Comparison of ENCODE assay signal across 11 cellular contexts in genomic region chr19:9865732-9866627, GRCh38. TPM values are rescaled to one million over a fixed set of nuclear protein-coding genes. Genes with fewer than 3 reads are reported as not detected.
DNase-seq lines count a peak whose midpoint lies in the region; ATAC-seq and TF ChIP-seq lines count a peak whose summit lies in the region.
"Had no signal": no experiment of that assay in that cellular context is flagged by ENCODE, and none has a peak within 500 bp of the region (broad histone marks: within the 10 kb centered on the region; RNA-seq: fewer than 3 reads in every experiment).

No MANE protein-coding gene starts in this region.

- H3K9me3 ChIP-seq in upper lobe of right lung, result no peaks in the 10 kb centered on the region
- H3K9me3 ChIP-seq: heart right ventricle had no signal

- H3K27me3 Mint-ChIP-seq in activated naive CD8-positive, alpha-beta T cell treated with anti-CD3 and anti-CD28 coated beads, Interleukin-2, amount 10 ng/mL, durations not matched to agents 7 days and 5 days, result no peaks in the 10 kb centered on the region
- no peaks in the 10 kb centered on the region for H3K27me3 Mint-ChIP-seq in activated naive CD8-positive, alpha-beta T cell treated with anti-CD3 and anti-CD28 coated beads for 36 hours
- H3K27me3 Mint-ChIP-seq in T-cell (no peaks in the 10 kb centered on the region), Calu3 (ENCODE audit: unreplicated experiment) (no peaks in the 10 kb centered on the region)
- no peaks in the 10 kb centered on the region for H3K27me3 Mint-ChIP-seq in effector memory CD8-positive, alpha-beta T cell

- POLR2A ChIA-PET in activated naive CD8-positive, alpha-beta T cell treated with anti-CD3 and anti-CD28 coated beads, Interleukin-2, amount 10 ng/mL, durations not matched to agents 7 days and 5 days (lab: Charles Lee), result interaction anchor here (0.7 to 2.6 kb wide), 4 partner anchors 8 to 56 kb away, joined by 3 to 10 read pairs (median 4); no protein-coding TSS in a partner anchor
- POLR2A ChIA-PET in T-cell (lab: Charles Lee), result interaction anchor here in 1 of 2 donors (0.7 kb wide), 2 partner anchors 54 to 70 kb away, joined by 9 to 13 read pairs; no protein-coding TSS in a partner anchor

- CTCF ChIA-PET in T-cell (lab: Charles Lee) (interaction anchor here in 1 of 2 donors (0.5 kb wide), 1 partner anchor 374 kb away, joined by 3 read pairs; no protein-coding TSS in a partner anchor), Calu3 (lab: Charles Lee) (interaction anchor here (0.7 kb wide), 1 partner anchor 93 kb away, joined by 3 read pairs; no protein-coding TSS in a partner anchor)

- peaks cover 49% of the 10 kb centered on the region for H3K4me1 Mint-ChIP-seq in activated naive CD8-positive, alpha-beta T cell treated with anti-CD3 and anti-CD28 coated beads, Interleukin-2, amount 10 ng/mL, durations not matched to agents 7 days and 5 days
- H3K4me1 Mint-ChIP-seq in activated naive CD8-positive, alpha-beta T cell treated with anti-CD3 and anti-CD28 coated beads for 36 hours, result peaks cover 39% of the 10 kb centered on the region
- H3K4me1 Mint-ChIP-seq in T-cell, result peaks cover 51 to 60% (median 58%) of the 10 kb centered on the region in 3 donors
- H3K4me1 Mint-ChIP-seq in effector memory CD8-positive, alpha-beta T cell (ENCODE audit: low read depth in 2 of 2), result peaks cover 29 to 43% of the 10 kb centered on the region in 2 donors
- H3K4me1 Mint-ChIP-seq in Calu3 (ENCODE audit: low read depth, unreplicated experiment), result no peaks in the 10 kb centered on the region
- H3K4me1 Mint-ChIP-seq: B cell had no signal

- H3K27me3 ChIP-seq in upper lobe of right lung, result no peaks in the 10 kb centered on the region

- TF ChIP-seq CTCF in upper lobe of right lung (IDR thresholded peaks at IDR 0.05) (no peak), Calu3 (IDR thresholded peaks at IDR 0.05; ENCODE audit: unreplicated experiment) (no peak)

- no peaks in the 10 kb centered on the region for H3K4me1 ChIP-seq in upper lobe of right lung
- H3K4me1 ChIP-seq: heart right ventricle had no signal

- H3K36me3 ChIP-seq in upper lobe of right lung, result no peaks in the 10 kb centered on the region
- H3K36me3 ChIP-seq: heart right ventricle had no signal

- no peak overlapping the region for H3K27ac ChIP-seq in upper lobe of right lung
- H3K27ac ChIP-seq: heart right ventricle had no signal

- intact Hi-C loops in upper lobe of right lung (cut with DNase I), result no loop called here
- intact Hi-C loops in Calu3 (cut with micrococcal nuclease; ENCODE audit: unreplicated experiment), result no loop called here

- H3K4me3 ChIP-seq in upper lobe of right lung, result no peak overlapping the region
- H3K4me3 ChIP-seq: heart right ventricle had no signal

- no peaks in the 10 kb centered on the region for H3K9me3 Mint-ChIP-seq in activated naive CD8-positive, alpha-beta T cell treated with anti-CD3 and anti-CD28 coated beads, Interleukin-2, amount 10 ng/mL, durations not matched to agents 7 days and 5 days
- H3K9me3 Mint-ChIP-seq in activated naive CD8-positive, alpha-beta T cell treated with anti-CD3 and anti-CD28 coated beads for 36 hours, result no peaks in the 10 kb centered on the region
- H3K9me3 Mint-ChIP-seq in T-cell, result no peaks in the 10 kb centered on the region
- no peaks in the 10 kb centered on the region for H3K9me3 Mint-ChIP-seq in effector memory CD8-positive, alpha-beta T cell
- no peaks in the 10 kb centered on the region for H3K9me3 Mint-ChIP-seq in Calu3 (ENCODE audit: low read depth, unreplicated experiment)

- H3K27ac Mint-ChIP-seq in activated naive CD8-positive, alpha-beta T cell treated with anti-CD3 and anti-CD28 coated beads, Interleukin-2, amount 10 ng/mL, durations not matched to agents 7 days and 5 days, result peak overlapping the region; percentile 84
- no peak overlapping the region for H3K27ac Mint-ChIP-seq in activated naive CD8-positive, alpha-beta T cell treated with anti-CD3 and anti-CD28 coated beads for 36 hours
- peak overlapping the region; percentile 89 to 90 for H3K27ac Mint-ChIP-seq in T-cell
- H3K27ac Mint-ChIP-seq in effector memory CD8-positive, alpha-beta T cell, result peak overlapping the region; percentile 35 to 79
- no peak overlapping the region for H3K27ac Mint-ChIP-seq in Calu3 (ENCODE audit: unreplicated experiment)
- H3K27ac Mint-ChIP-seq: B cell had no signal

- ATAC-seq in activated naive CD8-positive, alpha-beta T cell treated with anti-CD3 and anti-CD28 coated beads, Interleukin-2, amount 10 ng/mL, durations not matched to agents 7 days and 5 days (ENCODE audit: low read depth), result peak; percentile 77
- peak; percentile 84 to 94 (median 90) for ATAC-seq in T-cell (replicated peaks in 1 of 4)
- ATAC-seq in effector memory CD8-positive, alpha-beta T cell (replicated peaks), result peak; percentile 99
- peak; percentile 23 for ATAC-seq in upper lobe of right lung
- ATAC-seq: heart right ventricle had no signal

- H3K4me3 Mint-ChIP-seq in activated naive CD8-positive, alpha-beta T cell treated with anti-CD3 and anti-CD28 coated beads, Interleukin-2, amount 10 ng/mL, durations not matched to agents 7 days and 5 days, result peak overlapping the region; percentile 77
- H3K4me3 Mint-ChIP-seq in activated naive CD8-positive, alpha-beta T cell treated with anti-CD3 and anti-CD28 coated beads for 36 hours, result no peak overlapping the region
- H3K4me3 Mint-ChIP-seq in T-cell (peak overlapping the region; percentile 29 to 56 (median 49)), Calu3 (ENCODE audit: low read depth, unreplicated experiment) (no peak overlapping the region)
- H3K4me3 Mint-ChIP-seq in effector memory CD8-positive, alpha-beta T cell, result peak overlapping the region; percentile 56 to 63
- H3K4me3 Mint-ChIP-seq: B cell had no signal

- no TSS peak for BruUV-seq in Calu3 (replicated peaks; lab: Mats Ljungman, UMichigan)

- peaks cover 15% of the 10 kb centered on the region for H3K36me3 Mint-ChIP-seq in activated naive CD8-positive, alpha-beta T cell treated with anti-CD3 and anti-CD28 coated beads, Interleukin-2, amount 10 ng/mL, durations not matched to agents 7 days and 5 days
- H3K36me3 Mint-ChIP-seq in activated naive CD8-positive, alpha-beta T cell treated with anti-CD3 and anti-CD28 coated beads for 36 hours, result no peaks in the 10 kb centered on the region
- H3K36me3 Mint-ChIP-seq in T-cell (no peaks in the 10 kb centered on the region), Calu3 (ENCODE audit: insufficient read depth, unreplicated experiment) (peaks cover 3% of the 10 kb centered on the region)
- no peaks in the 10 kb centered on the region for H3K36me3 Mint-ChIP-seq in effector memory CD8-positive, alpha-beta T cell (ENCODE audit: insufficient read depth)

- no peak for DNase-seq in activated naive CD8-positive, alpha-beta T cell treated with anti-CD3 and anti-CD28 coated beads, Interleukin-2, amount 10 ng/mL, durations not matched to agents 7 days and 5 days
- no peak for DNase-seq in activated naive CD8-positive, alpha-beta T cell treated with anti-CD3 and anti-CD28 coated beads for 36 hours
- peak in 33 of 34 experiments; percentile 35 to 72 (median 53) for DNase-seq in T-cell
- DNase-seq in effector memory CD8-positive, alpha-beta T cell, result peak; percentile 37 to 50 (median 42)
- DNase-seq in upper lobe of right lung, result no peak
- DNase-seq in NCI-H128 (lab: John Stamatoyannopoulos, UW; ENCODE audit: unreplicated experiment), result no peak
- no peak for DNase-seq in Calu3
- no peak for DNase-seq in stimulated activated CD4-positive, alpha-beta T cell treated with anti-CD3 and anti-CD28 coated beads, Interleukin-1b, Interleukin-23, amount 100 ng/mL, for 48 hours
- DNase-seq: heart right ventricle, NCI-H2081 had no signal

RNA-seq across cellular contexts. Expression of gene PIN1, which starts 30.9 kb away (rescaled TPM):
- total RNA-seq in activated naive CD8-positive, alpha-beta T cell treated with anti-CD3 and anti-CD28 coated beads, Interleukin-2, amount 10 ng/mL, durations not matched to agents 7 days and 5 days, result 100 to 1,000 TPM in 1 of 2 experiments, 10 to 100 TPM in 1; 95.1 to 101 TPM
- 10 to 100 TPM; 85.5 to 90.9 TPM for total RNA-seq in activated naive CD8-positive, alpha-beta T cell treated with anti-CD3 and anti-CD28 coated beads for 36 hours
- total RNA-seq in T-cell, result 10 to 100 TPM; 49.4 to 92.6 (median 79.4) TPM
- 50.3 TPM for total RNA-seq in upper lobe of right lung
- 49.5 and 51.0 TPM in 2 replicates for total RNA-seq in Calu3 (2022)

RNA-seq across cellular contexts. Expression of gene UBL5, which starts 38.3 kb away (rescaled TPM):
- 100 to 1,000 TPM; 310 to 340 TPM for total RNA-seq in activated naive CD8-positive, alpha-beta T cell treated with anti-CD3 and anti-CD28 coated beads, Interleukin-2, amount 10 ng/mL, durations not matched to agents 7 days and 5 days
- total RNA-seq in activated naive CD8-positive, alpha-beta T cell treated with anti-CD3 and anti-CD28 coated beads for 36 hours, result 100 to 1,000 TPM; 344 to 347 TPM
- total RNA-seq in T-cell, result 100 to 1,000 TPM; 205 to 228 (median 215) TPM
- total RNA-seq in upper lobe of right lung, result 220 TPM
- 233 and 234 TPM in 2 replicates for total RNA-seq in Calu3 (2022)

RNA-seq across cellular contexts. Expression of gene FBXL12, which starts 47.1 kb away (rescaled TPM):
- total RNA-seq in activated naive CD8-positive, alpha-beta T cell treated with anti-CD3 and anti-CD28 coated beads, Interleukin-2, amount 10 ng/mL, durations not matched to agents 7 days and 5 days, result 10 to 100 TPM; 33.9 to 37.0 TPM
- 10 to 100 TPM; 26.4 to 30.5 TPM for total RNA-seq in activated naive CD8-positive, alpha-beta T cell treated with anti-CD3 and anti-CD28 coated beads for 36 hours
- total RNA-seq in T-cell, result 10 to 100 TPM; 31.5 to 37.7 (median 35.0) TPM
- 21.5 TPM for total RNA-seq in upper lobe of right lung
- total RNA-seq in Calu3 (2022), result 20.7 and 21.4 TPM in 2 replicates

Comparison
In these comparisons a context has a peak if more than half of its experiments do, and no peak if none do; other contexts are left out.
1. H3K27ac Mint-ChIP-seq: peak in activated naive CD8-positive, alpha-beta T cell treated with anti-CD3 and anti-CD28 coated beads, Interleukin-2, amount 10 ng/mL, durations not matched to agents 7 days and 5 days (single experiment), T-cell (2 of 2) and effector memory CD8-positive, alpha-beta T cell (2 of 2); none in activated naive CD8-positive, alpha-beta T cell treated with anti-CD3 and anti-CD28 coated beads for 36 hours (single experiment) and Calu3 (single experiment).
2. H3K4me3 Mint-ChIP-seq: peak in activated naive CD8-positive, alpha-beta T cell treated with anti-CD3 and anti-CD28 coated beads, Interleukin-2, amount 10 ng/mL, durations not matched to agents 7 days and 5 days (single experiment), T-cell (3 of 3) and effector memory CD8-positive, alpha-beta T cell (2 of 2); none in activated naive CD8-positive, alpha-beta T cell treated with anti-CD3 and anti-CD28 coated beads for 36 hours (single experiment) and Calu3 (single experiment).
3. ATAC-seq: peak in every context shown above with its lines; median percentile 99 in effector memory CD8-positive, alpha-beta T cell; 90 in T-cell; 77 in activated naive CD8-positive, alpha-beta T cell treated with anti-CD3 and anti-CD28 coated beads, Interleukin-2, amount 10 ng/mL, durations not matched to agents 7 days and 5 days; 23 in upper lobe of right lung.
4. DNase-seq: peak in T-cell (33 of 34) and effector memory CD8-positive, alpha-beta T cell (3 of 3); none in activated naive CD8-positive, alpha-beta T cell treated with anti-CD3 and anti-CD28 coated beads, Interleukin-2, amount 10 ng/mL, durations not matched to agents 7 days and 5 days (single experiment), activated naive CD8-positive, alpha-beta T cell treated with anti-CD3 and anti-CD28 coated beads for 36 hours (single experiment), upper lobe of right lung (single experiment), NCI-H128 (single experiment), Calu3 (single experiment) and stimulated activated CD4-positive, alpha-beta T cell treated with anti-CD3 and anti-CD28 coated beads, Interleukin-1b, Interleukin-23, amount 100 ng/mL, for 48 hours (single experiment).